Comparison of ENCODE assay signal across 17 cellular contexts in genomic region chr6:32167761-32168262, GRCh38. TPM values are rescaled to one million over a fixed set of nuclear protein-coding genes. Genes with fewer than 3 reads are reported as not detected.
A peak's percentile ranks its signal among the peaks of the same experiment; 100 is the strongest.
DNase-seq lines count a peak whose midpoint lies in the region; ATAC-seq, FAIRE-seq and TF ChIP-seq lines count a peak whose summit lies in the region.
"Had no signal": no experiment of that assay in that cellular context is flagged by ENCODE, and none has a peak within 500 bp of the region (broad histone marks: within the 10 kb centered on the region; RNA-seq: fewer than 3 reads in every experiment).

No MANE protein-coding gene starts in this region.

- peaks cover 13% of the 10 kb centered on the region for H3K4me1 ChIP-seq in astrocyte (ENCODE audit: insufficient read depth, low read length)
- H3K4me1 ChIP-seq: thyroid gland had no signal

- TF ChIP-seq CTCF in 22Rv1 (IDR thresholded peaks at IDR 0.05) (no peak), HFFc6 (IDR thresholded peaks at IDR 0.05) (no peak), astrocyte (IDR thresholded peaks at IDR 0.05; ENCODE audit: insufficient read depth, low read depth, low read length) (no peak)

- H3K9ac ChIP-seq in astrocyte (ENCODE audit: low read length): no peak overlapping the region

- peaks cover 9% of the 10 kb centered on the region for H3K27me3 Mint-ChIP-seq in HFFc6 (ENCODE audit: insufficient read depth)
- H3K27me3 Mint-ChIP-seq in astrocyte (ENCODE audit: low read depth, unreplicated experiment): no peaks in the 10 kb centered on the region
- H3K27me3 Mint-ChIP-seq in naive thymus-derived CD8-positive, alpha-beta T cell: no peaks in the 10 kb centered on the region
- H3K27me3 Mint-ChIP-seq: T-helper 17 cell had no signal

- peaks cover 12% of the 10 kb centered on the region for H3K36me3 ChIP-seq in astrocyte (ENCODE audit: insufficient read depth, low read length)

- ATAC-seq in naive thymus-derived CD8-positive, alpha-beta T cell: no peak
- ATAC-seq in HG02759 (IDR thresholded peaks at IDR 0.05; ENCODE audit: unreplicated experiment) (no peak), HG03460 (IDR thresholded peaks at IDR 0.05; ENCODE audit: unreplicated experiment) (no peak)
- ATAC-seq: T-helper 17 cell had no signal

- peaks cover 16% of the 10 kb centered on the region for H4K20me1 ChIP-seq in astrocyte (ENCODE audit: insufficient read depth, low read length)

- H3K27ac ChIP-seq in 22Rv1 (peak overlapping the region; percentile 35), astrocyte (ENCODE audit: low read depth, low read length) (no peak overlapping the region)
- H3K27ac ChIP-seq: thyroid gland had no signal

- H3K27ac Mint-ChIP-seq in HFFc6 (peak overlapping the region; percentile 30; the same call in 1 of the 2 replicates), astrocyte (ENCODE audit: unreplicated experiment) (peak overlapping the region; percentile 41)
- peak overlapping the region in 8 of 10 donors; percentile 18 to 74 (median 58) for H3K27ac Mint-ChIP-seq in naive thymus-derived CD8-positive, alpha-beta T cell
- H3K27ac Mint-ChIP-seq: T-helper 17 cell had no signal

- H3K36me3 Mint-ChIP-seq in HFFc6 (ENCODE audit: low read depth) (peaks cover 33% of the 10 kb centered on the region), astrocyte (ENCODE audit: low read depth, unreplicated experiment) (peaks cover 33% of the 10 kb centered on the region)
- H3K36me3 Mint-ChIP-seq in naive thymus-derived CD8-positive, alpha-beta T cell: peaks cover 0 to 54% (median 5%) of the 10 kb centered on the region in 3 donors

- H3K27me3 ChIP-seq in astrocyte (ENCODE audit: insufficient read depth, low read length): no peaks in the 10 kb centered on the region
- H3K27me3 ChIP-seq: esophagus squamous epithelium, thyroid gland had no signal

- DNase-seq in HFFc6: no peak
- no peak for DNase-seq in astrocyte (ENCODE audit: low read depth)
- DNase-seq in naive thymus-derived CD8-positive, alpha-beta T cell: peak in 1 of 10 donors; percentile 36
- DNase-seq in NCI-H526 (lab: John Stamatoyannopoulos, UW): no peak
- DNase-seq in A172 (ENCODE audit: low spot score): no peak
- DNase-seq: activated CD4-positive, alpha-beta T cell treated with anti-CD3 and anti-CD28 coated beads for 48 hours; amygdala; cortex of kidney; esophagus squamous epithelium; NCI-H1930; T-helper 17 cell; thyroid gland had no signal

- H3K4me1 Mint-ChIP-seq in HFFc6 (ENCODE audit: low read depth) (peaks cover 40% of the 10 kb centered on the region), astrocyte (ENCODE audit: low read depth, unreplicated experiment) (peaks cover 16% of the 10 kb centered on the region)
- peaks cover 7 to 43% (median 19%) of the 10 kb centered on the region in 4 donors for H3K4me1 Mint-ChIP-seq in naive thymus-derived CD8-positive, alpha-beta T cell

- no peak for FAIRE-seq in astrocyte (lab: Jason Lieb, UNC)
- FAIRE-seq: HTR-8/SVneo had no signal

- POLR2A ChIA-PET in naive thymus-derived CD8-positive, alpha-beta T cell (lab: Charles Lee): no interaction called here

- H3K4me2 ChIP-seq in astrocyte (ENCODE audit: low read length): no peak overlapping the region

- H3K9me3 ChIP-seq in astrocyte (ENCODE audit: insufficient read depth, low read depth, low read length): no peaks in the 10 kb centered on the region
- H3K9me3 ChIP-seq: esophagus squamous epithelium, thyroid gland had no signal

- H3K4me3 Mint-ChIP-seq in HFFc6 (no peak overlapping the region), astrocyte (ENCODE audit: unreplicated experiment) (peak overlapping the region; percentile 9)
- H3K4me3 Mint-ChIP-seq in naive thymus-derived CD8-positive, alpha-beta T cell: no peak overlapping the region
- H3K4me3 Mint-ChIP-seq: T-helper 17 cell had no signal

- no peak overlapping the region for H3K4me3 ChIP-seq in astrocyte (ENCODE audit: insufficient read depth, low read depth, low read length)
- H3K4me3 ChIP-seq: esophagus squamous epithelium, thyroid gland had no signal

- peaks cover 9% of the 10 kb centered on the region for H3K79me2 ChIP-seq in astrocyte (ENCODE audit: insufficient read depth, low read length)

- no peak overlapping the region for H2AFZ ChIP-seq in astrocyte (ENCODE audit: low read depth, low read length)

- no peaks in the 10 kb centered on the region for H3K9me3 Mint-ChIP-seq in HFFc6
- H3K9me3 Mint-ChIP-seq in astrocyte (ENCODE audit: unreplicated experiment): peaks cover 2% of the 10 kb centered on the region
- no peaks in the 10 kb centered on the region for H3K9me3 Mint-ChIP-seq in naive thymus-derived CD8-positive, alpha-beta T cell

RNA-seq across cellular contexts. Expression of gene EGFL8, which starts 3.4 kb away (rescaled TPM):
- total RNA-seq in HFFc6 (2021; fragmentation: NEBNext Ultra II Directional; extraction: Animal tissue kit (Norgen Biotek cat#: 25700)): 1 to 10 TPM; 3.5 to 4.4 (median 3.7) TPM
- total RNA-seq in astrocyte: 10.4 and 13.3 TPM in 2 replicates
- 10 to 100 TPM; 29.3 to 30.1 TPM for total RNA-seq in naive thymus-derived CD8-positive, alpha-beta T cell
- polyA plus RNA-seq in naive thymus-derived CD8-positive, alpha-beta T cell: under 1 TPM in 1 of 3 donors, not detected in 2; 0.61 TPM
- 1.9 and 4.9 TPM in 2 replicates for total RNA-seq in A172 (2014; rRNA removed; shearing (Covaris generic))

RNA-seq across cellular contexts. Expression of gene AGPAT1, which starts 8.1 kb away (rescaled TPM):
- total RNA-seq in HFFc6 (2021; fragmentation: NEBNext Ultra II Directional; extraction: Animal tissue kit (Norgen Biotek cat#: 25700)): 100 to 1,000 TPM in 5 of 6 experiments, 10 to 100 TPM in 1; 88.8 to 114 (median 104) TPM
- total RNA-seq in astrocyte: 94.8 and 98.1 TPM in 2 replicates
- total RNA-seq in naive thymus-derived CD8-positive, alpha-beta T cell: 10 to 100 TPM; 27.5 to 28.6 TPM
- 10 to 100 TPM; 16.3 to 19.5 (median 19.1) TPM for polyA plus RNA-seq in naive thymus-derived CD8-positive, alpha-beta T cell
- 29.6 and 36.2 TPM in 2 replicates for total RNA-seq in A172 (2014; rRNA removed; shearing (Covaris generic))

RNA-seq across cellular contexts. Expression of gene RNF5, which starts 10.4 kb away (rescaled TPM):
- 10 to 100 TPM; 30.0 to 37.4 (median 34.7) TPM for total RNA-seq in HFFc6 (2021; fragmentation: NEBNext Ultra II Directional; extraction: Animal tissue kit (Norgen Biotek cat#: 25700))
- total RNA-seq in astrocyte: 59.0 and 60.0 TPM in 2 replicates
- 10 to 100 TPM; 38.6 to 40.0 TPM for total RNA-seq in naive thymus-derived CD8-positive, alpha-beta T cell
- polyA plus RNA-seq in naive thymus-derived CD8-positive, alpha-beta T cell: 100 to 1,000 TPM; 102 to 117 (median 102) TPM
- total RNA-seq in A172 (2014; rRNA removed; shearing (Covaris generic)): 59.4 and 61.7 TPM in 2 replicates

RNA-seq across cellular contexts. Expression of gene PPT2, which starts 13.9 kb away (rescaled TPM):
- total RNA-seq in HFFc6 (2021; fragmentation: NEBNext Ultra II Directional; extraction: Animal tissue kit (Norgen Biotek cat#: 25700)): 10 to 100 TPM; 15.9 to 21.7 (median 18.6) TPM
- total RNA-seq in astrocyte: 25.6 and 33.0 TPM in 2 replicates
- total RNA-seq in naive thymus-derived CD8-positive, alpha-beta T cell: 10 to 100 TPM; 22.6 to 23.1 TPM
- polyA plus RNA-seq in naive thymus-derived CD8-positive, alpha-beta T cell: 10 to 100 TPM; 17.3 to 20.6 (median 18.3) TPM
- 4.7 and 7.7 TPM in 2 replicates for total RNA-seq in A172 (2014; rRNA removed; shearing (Covaris generic))

RNA-seq across cellular contexts. Expression of gene PRRT1, which starts 16.1 kb away (rescaled TPM):
- 1 to 10 TPM; 2.6 to 5.8 (median 5.1) TPM for total RNA-seq in HFFc6 (2021; fragmentation: NEBNext Ultra II Directional; extraction: Animal tissue kit (Norgen Biotek cat#: 25700))
- 0.45 and 0.67 TPM in 2 replicates for total RNA-seq in astrocyte
- total RNA-seq in naive thymus-derived CD8-positive, alpha-beta T cell: 1 to 10 TPM; 5.5 to 5.6 TPM
- 1 to 10 TPM; 1.2 to 3.6 (median 2.8) TPM for polyA plus RNA-seq in naive thymus-derived CD8-positive, alpha-beta T cell
- total RNA-seq in A172 (2014; rRNA removed; shearing (Covaris generic)): not detected in 2 replicates
- total RNA-seq: renal cortical epithelial cell had no signal
